8 cellular contexts compared by ENCODE assay signal in genomic region chr14:93006484-93007128, GRCh38.
DNase-seq lines count a peak whose midpoint lies in the region; ATAC-seq and TF ChIP-seq lines count a peak whose summit lies in the region.

No MANE protein-coding gene starts in this region.

- ATAC-seq in HG03095 (IDR thresholded peaks at IDR 0.05; ENCODE audit: unreplicated experiment), result no peak

- H3K4me3 ChIP-seq in AG10803 (ENCODE audit: low read length) (no peak overlapping the region), cardiac fibroblast (replicated peaks in 1 of 2; ENCODE audit: low read depth in 2 of 2, low read length in 2 of 2) (no peak overlapping the region), HAP-1 (no peak overlapping the region)

- no peaks in the 10 kb centered on the region for H3K36me3 ChIP-seq in HAP-1 (replicated peaks)

- TF ChIP-seq CTCF in AG10803 (conservative IDR thresholded peaks at IDR 0.05; ENCODE audit: low read length) (no peak), cardiac fibroblast (IDR thresholded peaks at IDR 0.05; ENCODE audit: low read depth, low read length) (no peak)

- H3K27me3 ChIP-seq in HAP-1 (ENCODE audit: low read depth), result no peaks in the 10 kb centered on the region

- DNase-seq in AG10803 (ENCODE audit: low read depth) (peak; percentile 23), LoVo (ENCODE audit: low spot score) (peak; percentile 42), cardiac fibroblast (ENCODE audit: low read depth in 2 of 2) (peak; percentile 48 to 55), myocyte (ENCODE audit: low read depth) (peak; percentile 71), NCI-H510A treated with DMSO at 0.1 percent for 48 hours (lab: John Stamatoyannopoulos, UW) (no peak), HAP-1 (ENCODE audit: low spot score in 2 of 2) (no peak), iPS-NIHi11 (ENCODE audit: low spot score) (no peak)

- H3K9me3 ChIP-seq in HAP-1, result no peaks in the 10 kb centered on the region

- H3K4me1 ChIP-seq in HAP-1, result no peaks in the 10 kb centered on the region

- in situ Hi-C loops in HAP-1 (cut with MboI; ENCODE audit: low sequenced_read_pairs), result no loop called here

Comparison
In these comparisons a context has a peak if more than half of its experiments do, and no peak if none do; other contexts are left out.
1. DNase-seq: peak in AG10803 (single experiment), LoVo (single experiment), cardiac fibroblast (2 of 2) and myocyte (single experiment); none in NCI-H510A treated with DMSO at 0.1 percent for 48 hours (single experiment), HAP-1 (0 of 2) and iPS-NIHi11 (single experiment).